In genomic region chr10:132837905-132838304, GRCh38 we compare ENCODE assay signal across 1 cellular context.
TF ChIP-seq lines count a peak whose summit lies in the region.

No MANE protein-coding gene starts in this region.

TF ChIP-seq in IMR-90, 13 proteins besides CTCF, POLR2A, EP300 and RAD21 (continued from another document):
- TF ChIP-seq ELK1 (IDR thresholded peaks at IDR 0.05; ENCODE audit: borderline replicate concordance, low read depth, low read length) (no peak), NFE2L2 (IDR thresholded peaks at IDR 0.05; ENCODE audit: low read depth, low read length) (no peak), RFX5 (IDR thresholded peaks at IDR 0.05; ENCODE audit: low read depth, low read length) (no peak), SMC3 (IDR thresholded peaks at IDR 0.05; ENCODE audit: low read depth, low read length) (no peak), MAFK (IDR thresholded peaks at IDR 0.05; ENCODE audit: low read depth, low read length) (no peak), BHLHE40 (IDR thresholded peaks at IDR 0.05; ENCODE audit: low read depth, low read length) (no peak), MXI1 (IDR thresholded peaks at IDR 0.05; ENCODE audit: borderline replicate concordance, low read depth, low read length) (no peak), USF2 (IDR thresholded peaks at IDR 0.05; ENCODE audit: low read depth, low read length) (no peak), CHD1 (IDR thresholded peaks at IDR 0.05; ENCODE audit: low read depth, low read length) (no peak), FOS (IDR thresholded peaks at IDR 0.05; ENCODE audit: low read depth, low read length) (no peak), MAZ (IDR thresholded peaks at IDR 0.05; ENCODE audit: borderline replicate concordance, low read depth, low read length) (no peak)
TF ChIP-seq in IMR-90: peak in this region for 0.
